Comparison of ENCODE assay signal across 19 cellular contexts in the genomic region with DNA sequence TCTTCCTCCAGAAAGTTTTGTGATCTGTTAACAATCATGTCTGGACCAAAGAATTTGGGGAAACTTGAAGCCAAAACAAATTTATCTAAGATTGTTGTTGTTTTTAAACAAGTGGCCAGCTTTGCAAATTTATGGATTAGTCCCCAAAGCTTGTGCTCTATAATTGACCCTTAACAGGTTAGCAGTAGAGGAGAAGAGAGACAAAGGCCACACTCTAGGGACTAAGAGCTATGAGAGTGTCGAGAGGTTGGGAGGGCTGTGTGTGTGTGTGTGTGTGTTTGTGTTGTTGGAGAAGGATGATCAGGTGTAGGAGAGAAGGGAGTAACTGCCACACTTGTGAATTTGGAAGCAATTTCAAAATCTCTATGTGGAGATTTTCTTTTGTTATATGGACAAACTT.
"Had no signal": no experiment of that assay in that cellular context is flagged by ENCODE, and none has a peak within 500 bp of the region (broad histone marks: within the 10 kb centered on the region; RNA-seq: fewer than 3 reads in every experiment).

No MANE protein-coding gene starts in this region.

- H3K4me1 ChIP-seq: colonic mucosa, foreskin keratinocyte, left lung had no signal

- H3K9me3 ChIP-seq: colonic mucosa, mucosa of descending colon had no signal

- H3K4me3 ChIP-seq: colonic mucosa, heart right ventricle, left lung, lower lobe of right lung, mucosa of descending colon had no signal

- H3K27me3 ChIP-seq: colonic mucosa, heart right ventricle, left lung had no signal

- ATAC-seq: effector memory CD8-positive, alpha-beta T cell; esophagus mucosa; foreskin keratinocyte; heart right ventricle; left cardiac atrium; left lung; left ventricle myocardium superior; lower lobe of right lung; mucosa of descending colon had no signal

- H3K36me3 ChIP-seq: colonic mucosa, heart right ventricle, left lung, lower lobe of right lung had no signal

- H3K27ac ChIP-seq: colonic mucosa, epithelial cell of prostate, foreskin keratinocyte, heart right ventricle, left lung, lower lobe of right lung had no signal

- DNase-seq: colonic mucosa; cortex of kidney; effector CD8-positive, alpha-beta T cell; effector memory CD8-positive, alpha-beta T cell; endodermal cell; erythroblast; foreskin keratinocyte; glutamatergic neuron; head of caudate nucleus; heart right ventricle; hippocampal formation; left cardiac atrium; left lung; left ventricle myocardium superior; lower lobe of right lung; mesenchymal stem cell; mucosa of descending colon had no signal
